Comparison of ENCODE assay signal across 28 cellular contexts in genomic region chr20:36967636-36968035, GRCh38. TPM values are rescaled to one million over a fixed set of nuclear protein-coding genes. Genes with fewer than 3 reads are reported as not detected.
A peak's percentile ranks its signal among the peaks of the same experiment; 100 is the strongest.
DNase-seq lines count a peak whose midpoint lies in the region; ATAC-seq and TF ChIP-seq lines count a peak whose summit lies in the region.
"Had no signal": no experiment of that assay in that cellular context is flagged by ENCODE, and none has a peak within 500 bp of the region (broad histone marks: within the 10 kb centered on the region; RNA-seq: fewer than 3 reads in every experiment).

No MANE protein-coding gene starts in this region.

- peaks cover 5% of the 10 kb centered on the region for H3K36me3 Mint-ChIP-seq in activated naive CD4-positive, alpha-beta T cell treated with anti-CD3 and anti-CD28 coated beads for 36 hours (ENCODE audit: low read depth)
- H3K36me3 Mint-ChIP-seq in activated naive CD8-positive, alpha-beta T cell treated with anti-CD3 and anti-CD28 coated beads for 36 hours: peaks cover 24% of the 10 kb centered on the region
- H3K36me3 Mint-ChIP-seq in endothelial cell (ENCODE audit: low read depth, unreplicated experiment): peaks cover 7% of the 10 kb centered on the region

- intact Hi-C loops in activated naive CD4-positive, alpha-beta T cell treated with anti-CD3 and anti-CD28 coated beads for 36 hours (cut with micrococcal nuclease): no loop called here

- peak overlapping the region; percentile 51 for H3K27ac Mint-ChIP-seq in activated naive CD4-positive, alpha-beta T cell treated with anti-CD3 and anti-CD28 coated beads for 36 hours
- peak overlapping the region; percentile 30 for H3K27ac Mint-ChIP-seq in activated naive CD8-positive, alpha-beta T cell treated with anti-CD3 and anti-CD28 coated beads for 36 hours
- H3K27ac Mint-ChIP-seq in stimulated activated naive CD8-positive, alpha-beta T cell treated with anti-CD3 and anti-CD28 coated beads, Interleukin-15, amount 100 ng/mL, for 72 hours: peak overlapping the region in 1 of 2 donors; percentile 67
- H3K27ac Mint-ChIP-seq in endothelial cell (ENCODE audit: unreplicated experiment): no peak overlapping the region
- H3K27ac Mint-ChIP-seq: B cell; nephron; stimulated activated naive CD8-positive, alpha-beta T cell treated with anti-CD3 and anti-CD28 coated beads, Interleukin-15, Interleukin-2, amounts not matched to agents 100 ng/mL and 50 ng/mL, for 24 hours; T-helper 1 cell treated with Interleukin-12 subunit alpha and Interleukin-12 subunit beta and Interleukin-4 antibody, amounts not matched to agents 30 μg/mL and 1 μg/mL, for 36 hours had no signal

- H3K4me1 Mint-ChIP-seq in activated naive CD4-positive, alpha-beta T cell treated with anti-CD3 and anti-CD28 coated beads for 36 hours (ENCODE audit: low read depth): peaks cover 55% of the 10 kb centered on the region
- peaks cover 50% of the 10 kb centered on the region for H3K4me1 Mint-ChIP-seq in activated naive CD8-positive, alpha-beta T cell treated with anti-CD3 and anti-CD28 coated beads for 36 hours
- peaks cover 56% of the 10 kb centered on the region for H3K4me1 Mint-ChIP-seq in stimulated activated naive CD8-positive, alpha-beta T cell treated with anti-CD3 and anti-CD28 coated beads, Interleukin-15, amount 100 ng/mL, for 72 hours
- no peaks in the 10 kb centered on the region for H3K4me1 Mint-ChIP-seq in endothelial cell (ENCODE audit: unreplicated experiment)
- H3K4me1 Mint-ChIP-seq: nephron had no signal

- H3K36me3 ChIP-seq in KOPT-K1 (ENCODE audit: insufficient read depth, low read length): no peaks in the 10 kb centered on the region
- H3K36me3 ChIP-seq: cardiac muscle cell, colonic mucosa, ovary, thoracic aorta had no signal

- peaks cover 3% of the 10 kb centered on the region for H3K9me3 Mint-ChIP-seq in activated naive CD4-positive, alpha-beta T cell treated with anti-CD3 and anti-CD28 coated beads for 36 hours
- H3K9me3 Mint-ChIP-seq in activated naive CD8-positive, alpha-beta T cell treated with anti-CD3 and anti-CD28 coated beads for 36 hours: peaks cover 11% of the 10 kb centered on the region
- H3K9me3 Mint-ChIP-seq in stimulated activated naive CD8-positive, alpha-beta T cell treated with anti-CD3 and anti-CD28 coated beads, Interleukin-15, amount 100 ng/mL, for 72 hours: peaks cover 17 to 18% of the 10 kb centered on the region in 2 donors
- peaks cover 3% of the 10 kb centered on the region for H3K9me3 Mint-ChIP-seq in endothelial cell (ENCODE audit: unreplicated experiment)
- H3K9me3 Mint-ChIP-seq: immature natural killer cell; stimulated activated naive CD8-positive, alpha-beta T cell treated with anti-CD3 and anti-CD28 coated beads, Interleukin-15, Interleukin-2, amounts not matched to agents 100 ng/mL and 50 ng/mL, for 24 hours had no signal

- ATAC-seq in stimulated activated naive CD8-positive, alpha-beta T cell treated with anti-CD3 and anti-CD28 coated beads, Interleukin-15, amount 100 ng/mL, for 72 hours: no peak
- ATAC-seq: activated CD4-positive, CD25-positive, alpha-beta regulatory T cell treated with anti-CD3 and anti-CD28 coated beads, Interleukin-2, amount 50 U/mL, for 24 hours; left cardiac atrium; mucosa of descending colon; PC-3 had no signal

- H3K4me3 Mint-ChIP-seq in activated naive CD4-positive, alpha-beta T cell treated with anti-CD3 and anti-CD28 coated beads for 36 hours: peak overlapping the region; percentile 4
- H3K4me3 Mint-ChIP-seq in activated naive CD8-positive, alpha-beta T cell treated with anti-CD3 and anti-CD28 coated beads for 36 hours: no peak overlapping the region
- H3K4me3 Mint-ChIP-seq in stimulated activated naive CD8-positive, alpha-beta T cell treated with anti-CD3 and anti-CD28 coated beads, Interleukin-15, amount 100 ng/mL, for 72 hours: peak overlapping the region; percentile 8 to 34
- H3K4me3 Mint-ChIP-seq in endothelial cell (ENCODE audit: unreplicated experiment): no peak overlapping the region
- H3K4me3 Mint-ChIP-seq: B cell; immature natural killer cell; nephron; stimulated activated naive CD8-positive, alpha-beta T cell treated with anti-CD3 and anti-CD28 coated beads, Interleukin-15, Interleukin-2, amounts not matched to agents 100 ng/mL and 50 ng/mL, for 24 hours; T-helper 1 cell treated with Interleukin-12 subunit alpha and Interleukin-12 subunit beta and Interleukin-4 antibody, amounts not matched to agents 30 μg/mL and 1 μg/mL, for 36 hours had no signal

- peaks cover 24% of the 10 kb centered on the region for H3K9me3 ChIP-seq in KOPT-K1 (ENCODE audit: insufficient read depth, low read length, poor library complexity, severe bottlenecking)
- H3K9me3 ChIP-seq: colonic mucosa, mucosa of descending colon, ovary, thoracic aorta had no signal

- H3K27me3 Mint-ChIP-seq in activated naive CD4-positive, alpha-beta T cell treated with anti-CD3 and anti-CD28 coated beads for 36 hours (ENCODE audit: low read depth): no peaks in the 10 kb centered on the region
- no peaks in the 10 kb centered on the region for H3K27me3 Mint-ChIP-seq in activated naive CD8-positive, alpha-beta T cell treated with anti-CD3 and anti-CD28 coated beads for 36 hours
- no peaks in the 10 kb centered on the region for H3K27me3 Mint-ChIP-seq in stimulated activated naive CD8-positive, alpha-beta T cell treated with anti-CD3 and anti-CD28 coated beads, Interleukin-15, amount 100 ng/mL, for 72 hours
- H3K27me3 Mint-ChIP-seq in endothelial cell (ENCODE audit: unreplicated experiment): peaks cover under 1% of the 10 kb centered on the region
- H3K27me3 Mint-ChIP-seq: B cell; stimulated activated naive CD8-positive, alpha-beta T cell treated with anti-CD3 and anti-CD28 coated beads, Interleukin-15, Interleukin-2, amounts not matched to agents 100 ng/mL and 50 ng/mL, for 24 hours had no signal

- DNase-seq in activated naive CD4-positive, alpha-beta T cell treated with anti-CD3 and anti-CD28 coated beads for 36 hours: no peak
- DNase-seq in activated naive CD4-positive, alpha-beta T cell treated with Interleukin-2 at 50 U/mL for 16 hours: no peak
- no peak for DNase-seq in activated naive CD8-positive, alpha-beta T cell treated with anti-CD3 and anti-CD28 coated beads for 36 hours
- no peak for DNase-seq in stimulated activated naive CD8-positive, alpha-beta T cell treated with anti-CD3 and anti-CD28 coated beads, Interleukin-15, amount 100 ng/mL, for 72 hours
- DNase-seq in endothelial cell (ENCODE audit: low spot score) (no peak), NCI-H345 treated with DMSO at 0.1 percent for 48 hours (lab: John Stamatoyannopoulos, UW; ENCODE audit: unreplicated experiment) (no peak)
- DNase-seq: colonic mucosa; COR-L47; effector CD8-positive, alpha-beta T cell; HCEC 1CT; immature natural killer cell; Karpas-422; left cardiac atrium; mucosa of descending colon; NCI-H2029; NCI-H526 treated with DMSO at 0.1 percent for 48 hours; ovary; PC-3 had no signal

- TF ChIP-seq CTCF in endothelial cell (IDR thresholded peaks at IDR 0.05; ENCODE audit: unreplicated experiment): no peak

- H3K27ac ChIP-seq in KOPT-K1 (ENCODE audit: low read depth, low read length, poor library complexity, severe bottlenecking): peak overlapping the region; percentile 55
- H3K27ac ChIP-seq: cardiac muscle cell, colonic mucosa, epithelial cell of prostate, ovary, SK-N-MC, thoracic aorta had no signal

- CTCF ChIA-PET in activated naive CD4-positive, alpha-beta T cell treated with anti-CD3 and anti-CD28 coated beads for 36 hours (lab: Charles Lee): no interaction called here

RNA-seq across cellular contexts. Expression of gene SAMHD1, which starts 16.1 kb away (rescaled TPM):
- total RNA-seq in activated naive CD4-positive, alpha-beta T cell treated with anti-CD3 and anti-CD28 coated beads for 36 hours: 10 to 100 TPM; 29.9 to 33.5 TPM
- total RNA-seq in activated naive CD8-positive, alpha-beta T cell treated with anti-CD3 and anti-CD28 coated beads for 36 hours: 10 to 100 TPM; 35.6 to 43.2 TPM
- total RNA-seq in endothelial cell (ENCODE audit: unreplicated experiment): 58.1 TPM

Comparison
In these comparisons a context has a peak if more than half of its experiments do, and no peak if none do; other contexts are left out.
1. H3K4me3 Mint-ChIP-seq: peak in activated naive CD4-positive, alpha-beta T cell treated with anti-CD3 and anti-CD28 coated beads for 36 hours (single experiment) and stimulated activated naive CD8-positive, alpha-beta T cell treated with anti-CD3 and anti-CD28 coated beads, Interleukin-15, amount 100 ng/mL, for 72 hours (2 of 2); none in activated naive CD8-positive, alpha-beta T cell treated with anti-CD3 and anti-CD28 coated beads for 36 hours (single experiment) and endothelial cell (single experiment).